16 cellular contexts compared by ENCODE assay signal in the genomic region with DNA sequence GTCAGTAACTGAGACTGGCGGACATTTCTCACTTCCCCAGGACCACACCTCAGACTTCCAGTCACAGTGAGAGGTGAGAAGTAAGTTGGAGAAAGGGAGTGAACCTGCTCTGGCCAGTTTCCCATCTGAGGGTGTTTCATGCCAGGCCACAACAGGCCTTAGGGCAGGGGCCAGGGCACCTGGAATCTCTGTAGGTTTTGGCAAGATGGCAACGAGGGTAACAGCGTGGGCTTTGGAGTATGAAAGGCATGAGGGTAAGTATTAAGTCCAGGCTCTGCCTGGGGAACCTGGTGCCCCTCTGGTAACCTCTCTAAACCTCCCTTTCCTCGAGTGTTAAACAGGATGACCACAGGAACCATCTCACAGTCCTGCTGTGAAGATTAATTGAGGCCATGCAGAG. TPM values are rescaled to one million over a fixed set of nuclear protein-coding genes. Genes with fewer than 3 reads are reported as not detected.
DNase-seq lines count a peak whose midpoint lies in the region; ATAC-seq and TF ChIP-seq lines count a peak whose summit lies in the region.
"Had no signal": no experiment of that assay in that cellular context is flagged by ENCODE, and none has a peak within 500 bp of the region (broad histone marks: within the 10 kb centered on the region; RNA-seq: fewer than 3 reads in every experiment).

No MANE protein-coding gene starts in this region.

- H3K36me3 Mint-ChIP-seq in stimulated activated memory B cell treated with anti-CD40 and anti-IgM and Interleukin-4, amounts not matched to agents 10 μg/mL and 1 μg/mL and 100 μg/mL, for 72 hours, result no peaks in the 10 kb centered on the region
- H3K36me3 Mint-ChIP-seq: CD14-positive monocyte; CD4-positive, alpha-beta memory T cell had no signal

- no peak for DNase-seq in psoas muscle
- no peak for DNase-seq in D341Med (ENCODE audit: low spot score)
- DNase-seq in smooth muscle cell (lab: John Stamatoyannopoulos, UW; ENCODE audit: unreplicated experiment), result no peak

- no peak overlapping the region for H2AFZ ChIP-seq in smooth muscle cell (ENCODE audit: low read depth)
- H2AFZ ChIP-seq: GM23248 had no signal

- no peaks in the 10 kb centered on the region for H3K9me3 Mint-ChIP-seq in stimulated activated memory B cell treated with anti-CD40 and anti-IgM and Interleukin-4, amounts not matched to agents 10 μg/mL and 1 μg/mL and 100 μg/mL, for 72 hours
- H3K9me3 Mint-ChIP-seq: CD14-positive monocyte; CD4-positive, alpha-beta memory T cell had no signal

- peaks cover 6% of the 10 kb centered on the region for H3K4me1 Mint-ChIP-seq in stimulated activated memory B cell treated with anti-CD40 and anti-IgM and Interleukin-4, amounts not matched to agents 10 μg/mL and 1 μg/mL and 100 μg/mL, for 72 hours
- H3K4me1 Mint-ChIP-seq: CD14-positive monocyte had no signal

- H3K27ac ChIP-seq in BLaER1 (no peak overlapping the region), psoas muscle (peak overlapping the region; percentile 18), smooth muscle cell (ENCODE audit: low read depth) (no peak overlapping the region)
- H3K27ac ChIP-seq in BLaER1 treated with 17β-estradiol and CSF1 and Interleukin-3, amounts not matched to agents 10 nM and 100 nM, result no peak overlapping the region
- H3K27ac ChIP-seq: GM23248, HL-60 had no signal

- TF ChIP-seq CTCF in psoas muscle (IDR thresholded peaks at IDR 0.05) (no peak), smooth muscle cell (IDR thresholded peaks at IDR 0.05; ENCODE audit: borderline replicate concordance, insufficient read depth, poor library complexity, severe bottlenecking) (no peak)

- H3K4me1 ChIP-seq in BLaER1, result peaks cover 42% of the 10 kb centered on the region
- H3K4me1 ChIP-seq in BLaER1 treated with 17β-estradiol and CSF1 and Interleukin-3, amounts not matched to agents 10 nM and 100 nM, result peaks cover 0 to 40% (median 34%) of the 10 kb centered on the region in 10 experiments; a peak in 16 of 20 replicates
- H3K4me1 ChIP-seq in psoas muscle, result no peaks in the 10 kb centered on the region
- no peaks in the 10 kb centered on the region for H3K4me1 ChIP-seq in smooth muscle cell (ENCODE audit: low read depth)
- H3K4me1 ChIP-seq: BE2C, HAP-1 had no signal

- no peaks in the 10 kb centered on the region for H3K36me3 ChIP-seq in BLaER1
- H3K36me3 ChIP-seq in BLaER1 treated with 17β-estradiol and CSF1 and Interleukin-3, amounts not matched to agents 10 nM and 100 nM, result no peaks in the 10 kb centered on the region
- H3K36me3 ChIP-seq in psoas muscle (ENCODE audit: insufficient read depth in 1 of 2, low read depth in 1 of 2), result no peaks in the 10 kb centered on the region
- no peaks in the 10 kb centered on the region for H3K36me3 ChIP-seq in smooth muscle cell (ENCODE audit: low read depth)
- H3K36me3 ChIP-seq: BE2C, HAP-1 had no signal

- H4K20me1 ChIP-seq in BLaER1 (no peaks in the 10 kb centered on the region), smooth muscle cell (ENCODE audit: low read depth) (no peaks in the 10 kb centered on the region)
- no peaks in the 10 kb centered on the region; a peak in 3 of 22 replicates for H4K20me1 ChIP-seq in BLaER1 treated with 17β-estradiol and CSF1 and Interleukin-3, amounts not matched to agents 10 nM and 100 nM

- H3K27me3 Mint-ChIP-seq in stimulated activated memory B cell treated with anti-CD40 and anti-IgM and Interleukin-4, amounts not matched to agents 10 μg/mL and 1 μg/mL and 100 μg/mL, for 72 hours, result peaks cover 29% of the 10 kb centered on the region

- ATAC-seq in psoas muscle (peak in 2 of 4 donors; percentile 5 to 20), HG03045 (IDR thresholded peaks at IDR 0.05; ENCODE audit: unreplicated experiment) (no peak)
- ATAC-seq in stimulated activated memory B cell treated with anti-CD40 and anti-IgM and Interleukin-4, amounts not matched to agents 10 μg/mL and 1 μg/mL and 100 μg/mL, for 72 hours, result no peak

- H3K4me3 ChIP-seq in BLaER1, result no peak overlapping the region
- H3K4me3 ChIP-seq in BLaER1 treated with 17β-estradiol and CSF1 and Interleukin-3, amounts not matched to agents 10 nM and 100 nM, result no peak overlapping the region
- no peak overlapping the region for H3K4me3 ChIP-seq in psoas muscle
- no peak overlapping the region for H3K4me3 ChIP-seq in smooth muscle cell
- H3K4me3 ChIP-seq: GM23248, HAP-1 had no signal

- H3K27ac Mint-ChIP-seq in stimulated activated memory B cell treated with anti-CD40 and anti-IgM and Interleukin-4, amounts not matched to agents 10 μg/mL and 1 μg/mL and 100 μg/mL, for 72 hours, result peak overlapping the region; percentile 23

- H3K27me3 ChIP-seq in BLaER1 (no peaks in the 10 kb centered on the region), psoas muscle (ENCODE audit: insufficient read depth in 3 of 3, low read length in 2 of 3) (no peaks in the 10 kb centered on the region), smooth muscle cell (ENCODE audit: low read depth) (peaks cover 36% of the 10 kb centered on the region)
- H3K27me3 ChIP-seq in BLaER1 treated with 17β-estradiol and CSF1 and Interleukin-3, amounts not matched to agents 10 nM and 100 nM, result no peaks in the 10 kb centered on the region
- H3K27me3 ChIP-seq: BE2C had no signal

- 48 to 78% (median 62%) methylated on average over 4 of the region's 4 CpGs for WGBS in psoas muscle, 3 donors
- WGBS in smooth muscle cell (ENCODE audit: low lambda C conversion rate), result 80% methylated on average over 4 of the region's 4 CpGs

- H3K4me2 ChIP-seq in BLaER1 (peak overlapping the region; percentile 70), smooth muscle cell (no peak overlapping the region)
- peak overlapping the region in 9 of 11 experiments; percentile 3 to 70 (median 43); a peak in 15 of 22 replicates for H3K4me2 ChIP-seq in BLaER1 treated with 17β-estradiol and CSF1 and Interleukin-3, amounts not matched to agents 10 nM and 100 nM

- H3K9me3 ChIP-seq in BLaER1 (no peaks in the 10 kb centered on the region), psoas muscle (no peaks in the 10 kb centered on the region), smooth muscle cell (replicated peaks; ENCODE audit: low read depth) (no peaks in the 10 kb centered on the region)
- H3K9me3 ChIP-seq in BLaER1 treated with 17β-estradiol and CSF1 and Interleukin-3, amounts not matched to agents 10 nM and 100 nM (replicated peaks in 1 of 11), result no peaks in the 10 kb centered on the region
- H3K9me3 ChIP-seq: BE2C, HAP-1 had no signal

- intact Hi-C loops in psoas muscle (cut with DNase I), result loop anchor here (1.0 to 2.0 kb wide), 3 partner anchors 149 to 276 kb away; no protein-coding TSS in a partner anchor

- H3K9ac ChIP-seq in BLaER1 (peak overlapping the region; percentile 14; the same call in 1 of the 2 replicates), smooth muscle cell (ENCODE audit: low read depth) (no peak overlapping the region)
- H3K9ac ChIP-seq in BLaER1 treated with 17β-estradiol and CSF1 and Interleukin-3, amounts not matched to agents 10 nM and 100 nM, result 0 out of 22 replicates have a peak overlapping the region, but pooled peaks of 1 of the 11 experiments have one; percentile 13
- H3K9ac ChIP-seq: GM23248 had no signal

- H3K79me2 ChIP-seq in smooth muscle cell (ENCODE audit: low read depth), result no peaks in the 10 kb centered on the region

- no peaks in the 10 kb centered on the region for H3F3A ChIP-seq in smooth muscle cell (ENCODE audit: low read depth)

- H3K4me3 Mint-ChIP-seq in stimulated activated memory B cell treated with anti-CD40 and anti-IgM and Interleukin-4, amounts not matched to agents 10 μg/mL and 1 μg/mL and 100 μg/mL, for 72 hours, result no peak overlapping the region
- H3K4me3 Mint-ChIP-seq: CD14-positive monocyte; CD4-positive, alpha-beta memory T cell had no signal

RNA-seq across cellular contexts. Expression of a gene that starts 28.5 kb away (rescaled TPM):
- total RNA-seq in psoas muscle (1 to 10 TPM in 3 of 4 donors, under 1 TPM in 1; 0.64 to 3.5 (median 1.3) TPM), smooth muscle cell (not detected in 2 replicates)
- polyA plus RNA-seq in psoas muscle (under 1 TPM; 0.26 to 0.75 (median 0.32) TPM), smooth muscle cell (not detected in 2 replicates)
- total RNA-seq: CD4-positive, alpha-beta memory T cell; GM23248; H4; HT1080 had no signal
- polyA plus RNA-seq: CD14-positive monocyte; CD4-positive, alpha-beta memory T cell; GM23248 had no signal

RNA-seq across cellular contexts. Expression of a gene that starts 39.1 kb away (rescaled TPM):
- total RNA-seq in psoas muscle (not detected), smooth muscle cell (not detected in 2 replicates)
- polyA plus RNA-seq in psoas muscle (under 1 TPM; 0.05 to 0.44 (median 0.14) TPM), smooth muscle cell (not detected in 2 replicates)
- total RNA-seq: CD4-positive, alpha-beta memory T cell; GM23248; H4; HT1080 had no signal
- polyA plus RNA-seq: CD14-positive monocyte; CD4-positive, alpha-beta memory T cell; GM23248 had no signal

RNA-seq across cellular contexts. Expression of a gene that starts 41.9 kb away (rescaled TPM):
- not detected for total RNA-seq in psoas muscle
- polyA plus RNA-seq in psoas muscle, result not detected
- total RNA-seq in smooth muscle cell, result not detected in 2 replicates
- polyA plus RNA-seq in smooth muscle cell, result not detected in 2 replicates
- total RNA-seq: Calu3; CD4-positive, alpha-beta memory T cell; GM23248; H4; HT1080 had no signal
- polyA plus RNA-seq: CD14-positive monocyte; CD4-positive, alpha-beta memory T cell; GM23248 had no signal
